In the genomic region with DNA sequence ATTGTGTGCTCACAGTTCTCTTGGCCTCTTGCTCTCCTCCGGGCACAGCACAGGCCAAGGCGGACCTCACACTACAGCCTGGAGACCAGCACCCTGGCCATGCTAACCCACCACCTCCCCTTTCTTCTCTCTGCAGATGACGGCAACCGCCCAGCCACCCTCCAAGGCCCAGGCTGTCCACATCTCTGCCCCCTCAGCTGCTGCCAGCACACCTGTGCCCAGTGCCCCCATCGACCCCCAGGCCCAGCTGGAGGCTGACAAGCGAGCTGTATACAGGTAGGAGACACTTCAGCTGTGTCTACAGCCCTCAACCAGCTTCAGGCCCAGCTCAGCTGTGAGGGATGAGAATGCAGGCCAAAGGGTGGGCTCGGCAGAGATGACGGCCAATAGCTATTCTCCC, we compare ENCODE assay signal across 8 cellular contexts.
"Had no signal": no experiment of that assay in that cellular context is flagged by ENCODE, and none has a peak within 500 bp of the region (broad histone marks: within the 10 kb centered on the region; RNA-seq: fewer than 3 reads in every experiment).

No MANE protein-coding gene starts in this region.

- ATAC-seq: GM23338, HCT116 had no signal

- H3K4me1 ChIP-seq: HAP-1 had no signal

- H2AFZ ChIP-seq: GM23338 had no signal

- FAIRE-seq: HTR-8/SVneo had no signal

- H3K36me3 ChIP-seq: HAP-1 had no signal

- H3K36me3 Mint-ChIP-seq: IgD-negative memory B cell had no signal

- DNase-seq: H7, HFFc6, KBM-7 had no signal

- H3K9me3 Mint-ChIP-seq: GM23338, HFFc6, IgD-negative memory B cell had no signal

- H3K9me3 ChIP-seq: HAP-1 had no signal

- H3K4me3 Mint-ChIP-seq: GM23338, HFFc6, IgD-negative memory B cell had no signal

- H3K4me2 ChIP-seq: GM23338 had no signal

- H3K27ac Mint-ChIP-seq: GM23338, HFFc6, IgD-negative memory B cell had no signal

- H3K4me1 Mint-ChIP-seq: IgD-negative memory B cell had no signal

- H3K4me3 ChIP-seq: GM23338, HAP-1 had no signal
